22 cellular contexts compared by ENCODE assay signal in genomic region chr4:138329506-138330070, GRCh38.
"Had no signal": no experiment of that assay in that cellular context is flagged by ENCODE, and none has a peak within 500 bp of the region (broad histone marks: within the 10 kb centered on the region; RNA-seq: fewer than 3 reads in every experiment).

No MANE protein-coding gene starts in this region.

- H3K27ac ChIP-seq: body of pancreas, colonic mucosa, left lung, neutrophil, pancreas, sigmoid colon, thoracic aorta, upper lobe of right lung had no signal

- DNase-seq: activated B cell treated with CpG ODN at 0.5 μM for 24 hours; activated CD4-positive, alpha-beta memory T cell treated with anti-CD3 and anti-CD28 coated beads, Interleukin-2, amount 10 ng/mL, durations not matched to agents 7 days and 5 days; activated CD4-positive, alpha-beta T cell treated with anti-CD3 and anti-CD28 coated beads for 4 hours; activated CD8-positive, alpha-beta memory T cell treated with anti-CD3 and anti-CD28 coated beads, Interleukin-2, amount 10 ng/mL, durations not matched to agents 7 days and 5 days; activated naive CD4-positive, alpha-beta T cell; activated naive CD8-positive, alpha-beta T cell treated with anti-CD3 and anti-CD28 coated beads for 36 hours; amygdala; body of pancreas; central memory CD4-positive, alpha-beta T cell; colonic mucosa; hypothalamus; kidney; left lung; midbrain; pancreas; sigmoid colon; stimulated activated CD4-positive, alpha-beta T cell treated with anti-CD3 and anti-CD28 coated beads, Interleukin-4, amount 100 ng/mL, for 24 hours; upper lobe of right lung had no signal

- ATAC-seq: activated CD8-positive, alpha-beta memory T cell treated with anti-CD3 and anti-CD28 coated beads, Interleukin-2, amount 10 ng/mL, durations not matched to agents 7 days and 5 days; body of pancreas; left lung; pancreas; stimulated activated effector memory CD8-positive, alpha-beta T cell treated with anti-CD3 and anti-CD28 coated beads, Interleukin-12 subunit alpha, Interleukin-12 subunit beta, amount 100 ng/mL, for 72 hours; upper lobe of right lung had no signal

- H3K27me3 ChIP-seq: body of pancreas, colonic mucosa, left lung, neutrophil, pancreas, sigmoid colon, upper lobe of right lung had no signal

- FAIRE-seq: frontal cortex, kidney, pancreas had no signal

- H3K36me3 ChIP-seq: colonic mucosa, left lung, neutrophil, pancreas, sigmoid colon, thoracic aorta, upper lobe of right lung had no signal

- H3K4me1 ChIP-seq: colonic mucosa, sigmoid colon, upper lobe of right lung had no signal

- H3K4me3 ChIP-seq: body of pancreas, colonic mucosa, left lung, pancreas, sigmoid colon, thoracic aorta, upper lobe of right lung had no signal

- H3K9me3 ChIP-seq: body of pancreas, colonic mucosa, left lung, neutrophil, pancreas, sigmoid colon, thoracic aorta, upper lobe of right lung had no signal
